ENCODE assay signal across 11 cellular contexts in the genomic region with DNA sequence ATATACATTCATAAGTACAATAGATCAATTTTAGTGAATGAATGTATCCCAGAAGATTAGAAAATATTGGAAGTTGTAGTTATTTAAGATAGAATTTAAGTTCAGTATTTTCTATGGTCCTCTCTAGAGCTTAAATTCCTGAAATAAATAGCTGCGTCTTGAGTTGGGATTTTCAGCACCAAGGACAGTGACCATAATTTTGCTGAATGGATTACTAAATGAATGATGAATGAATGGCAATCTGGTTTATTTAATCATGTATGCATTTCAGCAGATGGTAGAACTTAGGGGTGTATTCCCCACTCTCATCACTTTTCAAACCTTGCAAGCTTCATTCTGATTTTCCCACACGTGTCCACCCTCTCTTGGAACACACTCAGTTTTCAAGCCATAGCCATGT.
DNase-seq lines count a peak whose midpoint lies in the region; ATAC-seq, FAIRE-seq and TF ChIP-seq lines count a peak whose summit lies in the region.
"Had no signal": no experiment of that assay in that cellular context is flagged by ENCODE, and none has a peak within 500 bp of the region (broad histone marks: within the 10 kb centered on the region; RNA-seq: fewer than 3 reads in every experiment).

No MANE protein-coding gene starts in this region.

- in situ Hi-C loops in astrocyte of the cerebellum (cut with HindIII; ENCODE audit: low sequenced_read_pairs) = no loop called here

- TF ChIP-seq POLR2A in GM12892 (IDR thresholded peaks at IDR 0.05; ENCODE audit: low read depth, low read length) = no peak

- ATAC-seq in HG03280 (IDR thresholded peaks at IDR 0.05; ENCODE audit: unreplicated experiment) = no peak
- no peak for ATAC-seq in HG03159 (IDR thresholded peaks at IDR 0.05; ENCODE audit: unreplicated experiment)

- DNase-seq in GM12865 (ENCODE audit: low read depth) (peak; percentile 4), LoVo (ENCODE audit: low spot score) (peak; percentile 23), astrocyte of the cerebellum (ENCODE audit: low read depth) (peak; percentile 28), iPS-NIHi11 (ENCODE audit: low spot score) (peak; percentile 33), GM12892 (ENCODE audit: insufficient read length) (no peak), DMS114 treated with DMSO at 0.1 percent for 48 hours (lab: John Stamatoyannopoulos, UW; ENCODE audit: unreplicated experiment) (no peak)
- DNase-seq: activated naive CD8-positive, alpha-beta T cell treated with anti-CD3 and anti-CD28 coated beads for 36 hours; kidney glomerular epithelial cell had no signal

- TF ChIP-seq CTCF in GM12865 (IDR thresholded peaks at IDR 0.05; ENCODE audit: insufficient read depth, low read depth, low read length, missing control alignments) = no peak
- TF ChIP-seq CTCF in astrocyte of the cerebellum (IDR thresholded peaks at IDR 0.05; ENCODE audit: low read depth, low read length, missing control alignments) = no peak

- FAIRE-seq in GM12892 (lab: Jason Lieb, UNC) = no peak

- H3K4me3 ChIP-seq in GM12865 (ENCODE audit: low read depth, low read length) = no peak overlapping the region
- no peak overlapping the region for H3K4me3 ChIP-seq in astrocyte of the cerebellum (ENCODE audit: low read depth, low read length)
- H3K4me3 ChIP-seq: suprapubic skin had no signal

Comparison
In these comparisons a context has a peak if more than half of its experiments do, and no peak if none do; other contexts are left out.
1. DNase-seq: peak in GM12865 (single experiment), LoVo (single experiment), astrocyte of the cerebellum (single experiment) and iPS-NIHi11 (single experiment); none in GM12892 (single experiment) and DMS114 treated with DMSO at 0.1 percent for 48 hours (single experiment).